1 cellular context compared by ENCODE assay signal in genomic region chr3:160754855-160755747, GRCh38.
A peak's percentile ranks its signal among the peaks of the same experiment; 100 is the strongest.
TF ChIP-seq lines count a peak whose summit lies in the region.

No MANE protein-coding gene starts in this region.

TF ChIP-seq in K562, 482 proteins besides CTCF, POLR2A, EP300 and RAD21 (continued from another document and continues in another):
- no peak for TF ChIP-seq RREB1 (CRISPR knock-in tag; IDR thresholded peaks at IDR 0.05)
- TF ChIP-seq, protein P1, sequence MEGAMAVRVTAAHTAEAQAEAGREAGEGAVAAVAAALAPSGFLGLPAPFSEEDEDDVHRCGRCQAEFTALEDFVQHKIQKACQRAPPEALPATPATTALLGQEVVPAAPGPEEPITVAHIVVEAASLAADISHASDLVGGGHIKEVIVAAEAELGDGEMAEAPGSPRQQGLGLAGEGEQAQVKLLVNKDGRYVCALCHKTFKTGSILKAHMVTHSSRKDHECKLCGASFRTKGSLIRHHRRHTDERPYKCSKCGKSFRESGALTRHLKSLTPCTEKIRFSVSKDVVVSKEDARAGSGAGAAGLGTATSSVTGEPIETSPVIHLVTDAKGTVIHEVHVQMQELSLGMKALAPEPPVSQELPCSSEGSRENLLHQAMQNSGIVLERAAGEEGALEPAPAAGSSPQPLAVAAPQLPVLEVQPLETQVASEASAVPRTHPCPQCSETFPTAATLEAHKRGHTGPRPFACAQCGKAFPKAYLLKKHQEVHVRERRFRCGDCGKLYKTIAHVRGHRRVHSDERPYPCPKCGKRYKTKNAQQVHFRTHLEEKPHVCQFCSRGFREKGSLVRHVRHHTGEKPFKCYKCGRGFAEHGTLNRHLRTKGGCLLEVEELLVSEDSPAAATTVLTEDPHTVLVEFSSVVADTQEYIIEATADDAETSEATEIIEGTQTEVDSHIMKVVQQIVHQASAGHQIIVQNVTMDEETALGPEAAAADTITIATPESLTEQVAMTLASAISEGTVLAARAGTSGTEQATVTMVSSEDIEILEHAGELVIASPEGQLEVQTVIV (CRISPR knock-in tag; IDR thresholded peaks at IDR 0.05; ENCODE audit: borderline replicate concordance), result peak; percentile 62; the same call in 1 of the 2 replicates
- TF ChIP-seq ZNF354B (CRISPR knock-in tag; IDR thresholded peaks at IDR 0.05), result no peak
- TF ChIP-seq KLF1 (tag; IDR thresholded peaks at IDR 0.05), result no peak
- TF ChIP-seq CREB1 (IDR thresholded peaks at IDR 0.05), result peak; percentile 34; the same call in 1 of the 2 replicates
- peak; percentile 70; the same call in 1 of the 2 replicates for TF ChIP-seq CREB1 (CRISPR knock-in tag; IDR thresholded peaks at IDR 0.05)
- TF ChIP-seq, protein P2, sequence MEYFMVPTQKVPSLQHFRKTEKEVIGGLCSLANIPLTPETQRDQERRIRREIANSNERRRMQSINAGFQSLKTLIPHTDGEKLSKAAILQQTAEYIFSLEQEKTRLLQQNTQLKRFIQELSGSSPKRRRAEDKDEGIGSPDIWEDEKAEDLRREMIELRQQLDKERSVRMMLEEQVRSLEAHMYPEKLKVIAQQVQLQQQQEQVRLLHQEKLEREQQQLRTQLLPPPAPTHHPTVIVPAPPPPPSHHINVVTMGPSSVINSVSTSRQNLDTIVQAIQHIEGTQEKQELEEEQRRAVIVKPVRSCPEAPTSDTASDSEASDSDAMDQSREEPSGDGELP (CRISPR knock-in tag; IDR thresholded peaks at IDR 0.05; ENCODE audit: borderline replicate concordance), result peak; percentile 92
- TF ChIP-seq ZNF212 (CRISPR knock-in tag; IDR thresholded peaks at IDR 0.05), result no peak
- TF ChIP-seq ZNF592 (IDR thresholded peaks at IDR 0.05), result no peak
- no peak for TF ChIP-seq RBM15 (IDR thresholded peaks at IDR 0.05; ENCODE audit: insufficient read depth, low read length)
- TF ChIP-seq ZNF57 (CRISPR knock-in tag; IDR thresholded peaks at IDR 0.05), result no peak
- TF ChIP-seq, protein P3, sequence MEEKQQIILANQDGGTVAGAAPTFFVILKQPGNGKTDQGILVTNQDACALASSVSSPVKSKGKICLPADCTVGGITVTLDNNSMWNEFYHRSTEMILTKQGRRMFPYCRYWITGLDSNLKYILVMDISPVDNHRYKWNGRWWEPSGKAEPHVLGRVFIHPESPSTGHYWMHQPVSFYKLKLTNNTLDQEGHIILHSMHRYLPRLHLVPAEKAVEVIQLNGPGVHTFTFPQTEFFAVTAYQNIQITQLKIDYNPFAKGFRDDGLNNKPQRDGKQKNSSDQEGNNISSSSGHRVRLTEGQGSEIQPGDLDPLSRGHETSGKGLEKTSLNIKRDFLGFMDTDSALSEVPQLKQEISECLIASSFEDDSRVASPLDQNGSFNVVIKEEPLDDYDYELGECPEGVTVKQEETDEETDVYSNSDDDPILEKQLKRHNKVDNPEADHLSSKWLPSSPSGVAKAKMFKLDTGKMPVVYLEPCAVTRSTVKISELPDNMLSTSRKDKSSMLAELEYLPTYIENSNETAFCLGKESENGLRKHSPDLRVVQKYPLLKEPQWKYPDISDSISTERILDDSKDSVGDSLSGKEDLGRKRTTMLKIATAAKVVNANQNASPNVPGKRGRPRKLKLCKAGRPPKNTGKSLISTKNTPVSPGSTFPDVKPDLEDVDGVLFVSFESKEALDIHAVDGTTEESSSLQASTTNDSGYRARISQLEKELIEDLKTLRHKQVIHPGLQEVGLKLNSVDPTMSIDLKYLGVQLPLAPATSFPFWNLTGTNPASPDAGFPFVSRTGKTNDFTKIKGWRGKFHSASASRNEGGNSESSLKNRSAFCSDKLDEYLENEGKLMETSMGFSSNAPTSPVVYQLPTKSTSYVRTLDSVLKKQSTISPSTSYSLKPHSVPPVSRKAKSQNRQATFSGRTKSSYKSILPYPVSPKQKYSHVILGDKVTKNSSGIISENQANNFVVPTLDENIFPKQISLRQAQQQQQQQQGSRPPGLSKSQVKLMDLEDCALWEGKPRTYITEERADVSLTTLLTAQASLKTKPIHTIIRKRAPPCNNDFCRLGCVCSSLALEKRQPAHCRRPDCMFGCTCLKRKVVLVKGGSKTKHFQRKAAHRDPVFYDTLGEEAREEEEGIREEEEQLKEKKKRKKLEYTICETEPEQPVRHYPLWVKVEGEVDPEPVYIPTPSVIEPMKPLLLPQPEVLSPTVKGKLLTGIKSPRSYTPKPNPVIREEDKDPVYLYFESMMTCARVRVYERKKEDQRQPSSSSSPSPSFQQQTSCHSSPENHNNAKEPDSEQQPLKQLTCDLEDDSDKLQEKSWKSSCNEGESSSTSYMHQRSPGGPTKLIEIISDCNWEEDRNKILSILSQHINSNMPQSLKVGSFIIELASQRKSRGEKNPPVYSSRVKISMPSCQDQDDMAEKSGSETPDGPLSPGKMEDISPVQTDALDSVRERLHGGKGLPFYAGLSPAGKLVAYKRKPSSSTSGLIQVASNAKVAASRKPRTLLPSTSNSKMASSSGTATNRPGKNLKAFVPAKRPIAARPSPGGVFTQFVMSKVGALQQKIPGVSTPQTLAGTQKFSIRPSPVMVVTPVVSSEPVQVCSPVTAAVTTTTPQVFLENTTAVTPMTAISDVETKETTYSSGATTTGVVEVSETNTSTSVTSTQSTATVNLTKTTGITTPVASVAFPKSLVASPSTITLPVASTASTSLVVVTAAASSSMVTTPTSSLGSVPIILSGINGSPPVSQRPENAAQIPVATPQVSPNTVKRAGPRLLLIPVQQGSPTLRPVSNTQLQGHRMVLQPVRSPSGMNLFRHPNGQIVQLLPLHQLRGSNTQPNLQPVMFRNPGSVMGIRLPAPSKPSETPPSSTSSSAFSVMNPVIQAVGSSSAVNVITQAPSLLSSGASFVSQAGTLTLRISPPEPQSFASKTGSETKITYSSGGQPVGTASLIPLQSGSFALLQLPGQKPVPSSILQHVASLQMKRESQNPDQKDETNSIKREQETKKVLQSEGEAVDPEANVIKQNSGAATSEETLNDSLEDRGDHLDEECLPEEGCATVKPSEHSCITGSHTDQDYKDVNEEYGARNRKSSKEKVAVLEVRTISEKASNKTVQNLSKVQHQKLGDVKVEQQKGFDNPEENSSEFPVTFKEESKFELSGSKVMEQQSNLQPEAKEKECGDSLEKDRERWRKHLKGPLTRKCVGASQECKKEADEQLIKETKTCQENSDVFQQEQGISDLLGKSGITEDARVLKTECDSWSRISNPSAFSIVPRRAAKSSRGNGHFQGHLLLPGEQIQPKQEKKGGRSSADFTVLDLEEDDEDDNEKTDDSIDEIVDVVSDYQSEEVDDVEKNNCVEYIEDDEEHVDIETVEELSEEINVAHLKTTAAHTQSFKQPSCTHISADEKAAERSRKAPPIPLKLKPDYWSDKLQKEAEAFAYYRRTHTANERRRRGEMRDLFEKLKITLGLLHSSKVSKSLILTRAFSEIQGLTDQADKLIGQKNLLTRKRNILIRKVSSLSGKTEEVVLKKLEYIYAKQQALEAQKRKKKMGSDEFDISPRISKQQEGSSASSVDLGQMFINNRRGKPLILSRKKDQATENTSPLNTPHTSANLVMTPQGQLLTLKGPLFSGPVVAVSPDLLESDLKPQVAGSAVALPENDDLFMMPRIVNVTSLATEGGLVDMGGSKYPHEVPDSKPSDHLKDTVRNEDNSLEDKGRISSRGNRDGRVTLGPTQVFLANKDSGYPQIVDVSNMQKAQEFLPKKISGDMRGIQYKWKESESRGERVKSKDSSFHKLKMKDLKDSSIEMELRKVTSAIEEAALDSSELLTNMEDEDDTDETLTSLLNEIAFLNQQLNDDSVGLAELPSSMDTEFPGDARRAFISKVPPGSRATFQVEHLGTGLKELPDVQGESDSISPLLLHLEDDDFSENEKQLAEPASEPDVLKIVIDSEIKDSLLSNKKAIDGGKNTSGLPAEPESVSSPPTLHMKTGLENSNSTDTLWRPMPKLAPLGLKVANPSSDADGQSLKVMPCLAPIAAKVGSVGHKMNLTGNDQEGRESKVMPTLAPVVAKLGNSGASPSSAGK (IDR thresholded peaks at IDR 0.05), result peak; percentile 67
- TF ChIP-seq MEF2D (tag; conservative IDR thresholded peaks at IDR 0.05; ENCODE audit: low read depth), result no peak
- no peak for TF ChIP-seq ZNF77 (CRISPR knock-in tag; IDR thresholded peaks at IDR 0.05)
- TF ChIP-seq FOSL1 (tag; conservative IDR thresholded peaks at IDR 0.05), result no peak
- TF ChIP-seq SMARCA5 (IDR thresholded peaks at IDR 0.05), result no peak
- TF ChIP-seq ZNF3 (CRISPR knock-in tag; IDR thresholded peaks at IDR 0.05), result no peak
- no peak for TF ChIP-seq GATAD2B (IDR thresholded peaks at IDR 0.05; ENCODE audit: borderline replicate concordance)
- TF ChIP-seq ZNF584 (CRISPR knock-in tag; IDR thresholded peaks at IDR 0.05; ENCODE audit: low read depth), result 0 out of 2 replicates have a peak, but pooled peaks have one; percentile 15
- peak; percentile 100 for TF ChIP-seq ATF7 (IDR thresholded peaks at IDR 0.05)
- no peak for TF ChIP-seq DMBX1 (CRISPR knock-in tag; IDR thresholded peaks at IDR 0.05; ENCODE audit: borderline replicate concordance)
- no peak for TF ChIP-seq SIX5 (IDR thresholded peaks at IDR 0.05; ENCODE audit: borderline replicate concordance in 1 of 2, insufficient read depth in 1 of 2, low read depth in 1 of 2, low read length in 2 of 2)
- TF ChIP-seq HMG20A (CRISPR knock-in tag; conservative IDR thresholded peaks at IDR 0.05), result no peak
- TF ChIP-seq FOXK1 (CRISPR knock-in tag; IDR thresholded peaks at IDR 0.05; ENCODE audit: borderline replicate concordance), result no peak
- TF ChIP-seq, protein P4, sequence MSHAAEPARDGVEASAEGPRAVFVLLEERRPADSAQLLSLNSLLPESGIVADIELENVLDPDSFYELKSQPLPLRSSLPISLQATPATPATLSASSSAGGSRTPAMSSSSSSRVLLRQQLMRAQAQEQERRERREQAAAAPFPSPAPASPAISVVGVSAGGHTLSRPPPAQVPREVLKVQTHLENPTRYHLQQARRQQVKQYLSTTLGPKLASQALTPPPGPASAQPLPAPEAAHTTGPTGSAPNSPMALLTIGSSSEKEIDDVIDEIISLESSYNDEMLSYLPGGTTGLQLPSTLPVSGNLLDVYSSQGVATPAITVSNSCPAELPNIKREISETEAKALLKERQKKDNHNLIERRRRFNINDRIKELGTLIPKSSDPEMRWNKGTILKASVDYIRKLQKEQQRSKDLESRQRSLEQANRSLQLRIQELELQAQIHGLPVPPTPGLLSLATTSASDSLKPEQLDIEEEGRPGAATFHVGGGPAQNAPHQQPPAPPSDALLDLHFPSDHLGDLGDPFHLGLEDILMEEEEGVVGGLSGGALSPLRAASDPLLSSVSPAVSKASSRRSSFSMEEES (CRISPR knock-in tag; IDR thresholded peaks at IDR 0.05), result no peak
